ENCODE assay signal across 1 cellular context in the genomic region with DNA sequence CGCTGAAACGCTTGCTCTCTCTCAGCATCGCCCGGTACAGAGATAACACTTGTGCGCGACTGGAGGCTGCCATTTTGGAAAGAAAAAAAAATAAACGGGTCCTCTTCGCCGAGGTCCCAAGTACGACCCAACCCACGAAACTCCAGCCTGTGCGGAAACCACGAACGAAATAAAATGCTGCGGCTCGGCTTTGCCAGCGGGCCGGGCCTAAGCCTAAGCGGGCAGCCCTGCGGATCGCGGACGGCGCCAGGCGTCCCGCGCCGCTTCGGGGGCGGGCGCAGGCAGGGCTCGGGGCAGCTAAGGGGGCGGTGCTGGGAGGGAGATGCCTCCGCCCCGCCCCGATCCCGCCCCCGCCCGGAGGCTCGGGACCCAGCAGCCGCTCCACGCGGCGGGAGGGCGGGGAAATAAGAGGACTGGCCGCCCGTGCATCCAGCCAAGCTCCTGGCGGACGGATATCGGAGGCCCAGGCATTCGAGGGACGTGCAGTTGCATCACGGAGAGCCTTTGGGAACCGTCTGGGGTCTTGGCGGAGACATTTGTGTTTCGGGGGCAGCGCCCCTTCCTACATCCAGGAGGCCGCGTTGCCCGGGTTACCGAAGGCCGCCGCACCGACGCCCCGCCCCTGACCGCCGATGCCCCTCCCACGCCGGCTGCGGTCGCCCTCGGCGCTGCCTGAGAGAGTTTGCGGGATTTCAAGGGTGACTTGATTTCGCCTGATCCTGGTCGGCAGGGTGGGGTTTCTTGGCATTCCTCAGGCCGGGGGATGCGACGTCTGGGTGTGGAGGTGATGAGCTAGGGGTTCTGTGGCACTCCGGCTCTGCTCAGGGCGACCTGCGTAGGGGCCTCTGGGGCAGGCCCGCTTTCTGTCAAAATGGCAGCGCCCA.
TF ChIP-seq lines count a peak whose summit lies in the region.

A gene (plus strand): TSS at position 853 of the 884 bp plus-strand sequence.
A gene (minus strand): TSS at position 290 of the 884 bp plus-strand sequence. CDS start 217 bp downstream, at position 73.

TF ChIP-seq in HepG2, 621 proteins besides CTCF, POLR2A, EP300 and RAD21 (continued from another document and continues in another):
- TF ChIP-seq, protein P1, sequence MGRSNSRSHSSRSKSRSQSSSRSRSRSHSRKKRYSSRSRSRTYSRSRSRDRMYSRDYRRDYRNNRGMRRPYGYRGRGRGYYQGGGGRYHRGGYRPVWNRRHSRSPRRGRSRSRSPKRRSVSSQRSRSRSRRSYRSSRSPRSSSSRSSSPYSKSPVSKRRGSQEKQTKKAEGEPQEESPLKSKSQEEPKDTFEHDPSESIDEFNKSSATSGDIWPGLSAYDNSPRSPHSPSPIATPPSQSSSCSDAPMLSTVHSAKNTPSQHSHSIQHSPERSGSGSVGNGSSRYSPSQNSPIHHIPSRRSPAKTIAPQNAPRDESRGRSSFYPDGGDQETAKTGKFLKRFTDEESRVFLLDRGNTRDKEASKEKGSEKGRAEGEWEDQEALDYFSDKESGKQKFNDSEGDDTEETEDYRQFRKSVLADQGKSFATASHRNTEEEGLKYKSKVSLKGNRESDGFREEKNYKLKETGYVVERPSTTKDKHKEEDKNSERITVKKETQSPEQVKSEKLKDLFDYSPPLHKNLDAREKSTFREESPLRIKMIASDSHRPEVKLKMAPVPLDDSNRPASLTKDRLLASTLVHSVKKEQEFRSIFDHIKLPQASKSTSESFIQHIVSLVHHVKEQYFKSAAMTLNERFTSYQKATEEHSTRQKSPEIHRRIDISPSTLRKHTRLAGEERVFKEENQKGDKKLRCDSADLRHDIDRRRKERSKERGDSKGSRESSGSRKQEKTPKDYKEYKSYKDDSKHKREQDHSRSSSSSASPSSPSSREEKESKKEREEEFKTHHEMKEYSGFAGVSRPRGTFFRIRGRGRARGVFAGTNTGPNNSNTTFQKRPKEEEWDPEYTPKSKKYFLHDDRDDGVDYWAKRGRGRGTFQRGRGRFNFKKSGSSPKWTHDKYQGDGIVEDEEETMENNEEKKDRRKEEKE (IDR thresholded peaks at IDR 0.05): no peak
- no peak for TF ChIP-seq ZZZ3 (CRISPR knock-in tag; IDR thresholded peaks at IDR 0.05; ENCODE audit: borderline replicate concordance)
- no peak; the same call in 1 of the 2 replicates for TF ChIP-seq GLI4 (CRISPR knock-in tag; IDR thresholded peaks at IDR 0.05; ENCODE audit: borderline replicate concordance)
- peak; percentile 17 for TF ChIP-seq ZNF781 (CRISPR knock-in tag; IDR thresholded peaks at IDR 0.05; ENCODE audit: borderline replicate concordance, not compliant biosample characterization)
- TF ChIP-seq PRPF4 (IDR thresholded peaks at IDR 0.05; ENCODE audit: low read depth, low read length, poor library complexity, severe bottlenecking): no peak
- TF ChIP-seq KDM5A (IDR thresholded peaks at IDR 0.05; ENCODE audit: borderline replicate concordance, low read length): no peak; the same call in 1 of the 2 replicates
- no peak for TF ChIP-seq ZFP1 (CRISPR knock-in tag; IDR thresholded peaks at IDR 0.05)
- peak; percentile 90 for TF ChIP-seq SP4 (CRISPR knock-in tag; IDR thresholded peaks at IDR 0.05)
- TF ChIP-seq, protein P2, sequence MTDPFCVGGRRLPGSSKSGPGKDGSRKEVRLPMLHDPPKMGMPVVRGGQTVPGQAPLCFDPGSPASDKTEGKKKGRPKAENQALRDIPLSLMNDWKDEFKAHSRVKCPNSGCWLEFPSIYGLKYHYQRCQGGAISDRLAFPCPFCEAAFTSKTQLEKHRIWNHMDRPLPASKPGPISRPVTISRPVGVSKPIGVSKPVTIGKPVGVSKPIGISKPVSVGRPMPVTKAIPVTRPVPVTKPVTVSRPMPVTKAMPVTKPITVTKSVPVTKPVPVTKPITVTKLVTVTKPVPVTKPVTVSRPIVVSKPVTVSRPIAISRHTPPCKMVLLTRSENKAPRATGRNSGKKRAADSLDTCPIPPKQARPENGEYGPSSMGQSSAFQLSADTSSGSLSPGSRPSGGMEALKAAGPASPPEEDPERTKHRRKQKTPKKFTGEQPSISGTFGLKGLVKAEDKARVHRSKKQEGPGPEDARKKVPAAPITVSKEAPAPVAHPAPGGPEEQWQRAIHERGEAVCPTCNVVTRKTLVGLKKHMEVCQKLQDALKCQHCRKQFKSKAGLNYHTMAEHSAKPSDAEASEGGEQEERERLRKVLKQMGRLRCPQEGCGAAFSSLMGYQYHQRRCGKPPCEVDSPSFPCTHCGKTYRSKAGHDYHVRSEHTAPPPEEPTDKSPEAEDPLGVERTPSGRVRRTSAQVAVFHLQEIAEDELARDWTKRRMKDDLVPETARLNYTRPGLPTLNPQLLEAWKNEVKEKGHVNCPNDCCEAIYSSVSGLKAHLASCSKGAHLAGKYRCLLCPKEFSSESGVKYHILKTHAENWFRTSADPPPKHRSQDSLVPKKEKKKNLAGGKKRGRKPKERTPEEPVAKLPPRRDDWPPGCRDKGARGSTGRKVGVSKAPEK (CRISPR knock-in tag; IDR thresholded peaks at IDR 0.05; ENCODE audit: borderline replicate concordance): no peak
- TF ChIP-seq TAF1 (CRISPR knock-in tag; IDR thresholded peaks at IDR 0.05): peak; percentile 62; the same call in 1 of the 2 replicates
- no peak for TF ChIP-seq IKZF1 (IDR thresholded peaks at IDR 0.05)
- TF ChIP-seq NCOA5 (CRISPR knock-in tag; IDR thresholded peaks at IDR 0.05): no peak
- TF ChIP-seq ISL2 (CRISPR knock-in tag; IDR thresholded peaks at IDR 0.05): peak; percentile 59; the same call in 1 of the 2 replicates
- no peak for TF ChIP-seq NR2F6 (IDR thresholded peaks at IDR 0.05)
- no peak for TF ChIP-seq NR2F6 (CRISPR knock-in tag; IDR thresholded peaks at IDR 0.05)
- TF ChIP-seq, protein P3, sequence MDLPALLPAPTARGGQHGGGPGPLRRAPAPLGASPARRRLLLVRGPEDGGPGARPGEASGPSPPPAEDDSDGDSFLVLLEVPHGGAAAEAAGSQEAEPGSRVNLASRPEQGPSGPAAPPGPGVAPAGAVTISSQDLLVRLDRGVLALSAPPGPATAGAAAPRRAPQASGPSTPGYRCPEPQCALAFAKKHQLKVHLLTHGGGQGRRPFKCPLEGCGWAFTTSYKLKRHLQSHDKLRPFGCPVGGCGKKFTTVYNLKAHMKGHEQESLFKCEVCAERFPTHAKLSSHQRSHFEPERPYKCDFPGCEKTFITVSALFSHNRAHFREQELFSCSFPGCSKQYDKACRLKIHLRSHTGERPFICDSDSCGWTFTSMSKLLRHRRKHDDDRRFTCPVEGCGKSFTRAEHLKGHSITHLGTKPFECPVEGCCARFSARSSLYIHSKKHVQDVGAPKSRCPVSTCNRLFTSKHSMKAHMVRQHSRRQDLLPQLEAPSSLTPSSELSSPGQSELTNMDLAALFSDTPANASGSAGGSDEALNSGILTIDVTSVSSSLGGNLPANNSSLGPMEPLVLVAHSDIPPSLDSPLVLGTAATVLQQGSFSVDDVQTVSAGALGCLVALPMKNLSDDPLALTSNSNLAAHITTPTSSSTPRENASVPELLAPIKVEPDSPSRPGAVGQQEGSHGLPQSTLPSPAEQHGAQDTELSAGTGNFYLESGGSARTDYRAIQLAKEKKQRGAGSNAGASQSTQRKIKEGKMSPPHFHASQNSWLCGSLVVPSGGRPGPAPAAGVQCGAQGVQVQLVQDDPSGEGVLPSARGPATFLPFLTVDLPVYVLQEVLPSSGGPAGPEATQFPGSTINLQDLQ (CRISPR knock-in tag; IDR thresholded peaks at IDR 0.05): no peak
- TF ChIP-seq, protein P4, sequence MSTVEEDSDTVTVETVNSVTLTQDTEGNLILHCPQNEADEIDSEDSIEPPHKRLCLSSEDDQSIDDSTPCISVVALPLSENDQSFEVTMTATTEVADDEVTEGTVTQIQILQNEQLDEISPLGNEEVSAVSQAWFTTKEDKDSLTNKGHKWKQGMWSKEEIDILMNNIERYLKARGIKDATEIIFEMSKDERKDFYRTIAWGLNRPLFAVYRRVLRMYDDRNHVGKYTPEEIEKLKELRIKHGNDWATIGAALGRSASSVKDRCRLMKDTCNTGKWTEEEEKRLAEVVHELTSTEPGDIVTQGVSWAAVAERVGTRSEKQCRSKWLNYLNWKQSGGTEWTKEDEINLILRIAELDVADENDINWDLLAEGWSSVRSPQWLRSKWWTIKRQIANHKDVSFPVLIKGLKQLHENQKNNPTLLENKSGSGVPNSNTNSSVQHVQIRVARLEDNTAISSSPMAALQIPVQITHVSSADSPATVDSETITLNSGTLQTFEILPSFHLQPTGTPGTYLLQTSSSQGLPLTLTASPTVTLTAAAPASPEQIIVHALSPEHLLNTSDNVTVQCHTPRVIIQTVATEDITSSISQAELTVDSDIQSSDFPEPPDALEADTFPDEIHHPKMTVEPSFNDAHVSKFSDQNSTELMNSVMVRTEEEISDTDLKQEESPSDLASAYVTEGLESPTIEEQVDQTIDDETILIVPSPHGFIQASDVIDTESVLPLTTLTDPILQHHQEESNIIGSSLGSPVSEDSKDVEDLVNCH (CRISPR knock-in tag; IDR thresholded peaks at IDR 0.05): no peak
- no peak; the same call in 1 of the 2 replicates for TF ChIP-seq RELA (CRISPR knock-in tag; IDR thresholded peaks at IDR 0.05)
- TF ChIP-seq ATM (IDR thresholded peaks at IDR 0.05; ENCODE audit: borderline replicate concordance): no peak
- no peak for TF ChIP-seq ZNF224 (CRISPR knock-in tag; IDR thresholded peaks at IDR 0.05)
- TF ChIP-seq DMAP1 (CRISPR knock-in tag; IDR thresholded peaks at IDR 0.05): peak; percentile 83
- peak; percentile 62; the same call in 1 of the 2 replicates for TF ChIP-seq ZNF747 (CRISPR knock-in tag; IDR thresholded peaks at IDR 0.05; ENCODE audit: borderline replicate concordance)
- 0 out of 2 replicates have a peak, but pooled peaks have one; percentile 43 for TF ChIP-seq ZNF468 (CRISPR knock-in tag; IDR thresholded peaks at IDR 0.05)
- TF ChIP-seq ZNF839 (CRISPR knock-in tag; IDR thresholded peaks at IDR 0.05; ENCODE audit: borderline replicate concordance): no peak; the same call in 1 of the 2 replicates
- peak; percentile 58; the same call in 1 of the 2 replicates for TF ChIP-seq SMAD1 (CRISPR knock-in tag; IDR thresholded peaks at IDR 0.05; ENCODE audit: borderline replicate concordance, low read depth)
- TF ChIP-seq, protein P5, sequence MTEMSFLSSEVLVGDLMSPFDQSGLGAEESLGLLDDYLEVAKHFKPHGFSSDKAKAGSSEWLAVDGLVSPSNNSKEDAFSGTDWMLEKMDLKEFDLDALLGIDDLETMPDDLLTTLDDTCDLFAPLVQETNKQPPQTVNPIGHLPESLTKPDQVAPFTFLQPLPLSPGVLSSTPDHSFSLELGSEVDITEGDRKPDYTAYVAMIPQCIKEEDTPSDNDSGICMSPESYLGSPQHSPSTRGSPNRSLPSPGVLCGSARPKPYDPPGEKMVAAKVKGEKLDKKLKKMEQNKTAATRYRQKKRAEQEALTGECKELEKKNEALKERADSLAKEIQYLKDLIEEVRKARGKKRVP (CRISPR knock-in tag; IDR thresholded peaks at IDR 0.05): peak in 1 of 2 experiments; percentile 25; a peak in 1 of 4 replicates
- 0 out of 2 replicates have a peak, but pooled peaks have one; percentile 67 for TF ChIP-seq ZNF160 (CRISPR knock-in tag; IDR thresholded peaks at IDR 0.05)
- TF ChIP-seq, protein P6, sequence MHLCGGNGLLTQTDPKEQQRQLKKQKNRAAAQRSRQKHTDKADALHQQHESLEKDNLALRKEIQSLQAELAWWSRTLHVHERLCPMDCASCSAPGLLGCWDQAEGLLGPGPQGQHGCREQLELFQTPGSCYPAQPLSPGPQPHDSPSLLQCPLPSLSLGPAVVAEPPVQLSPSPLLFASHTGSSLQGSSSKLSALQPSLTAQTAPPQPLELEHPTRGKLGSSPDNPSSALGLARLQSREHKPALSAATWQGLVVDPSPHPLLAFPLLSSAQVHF (CRISPR knock-in tag; IDR thresholded peaks at IDR 0.05): no peak
- TF ChIP-seq FLYWCH1 (CRISPR knock-in tag; IDR thresholded peaks at IDR 0.05): no peak
- TF ChIP-seq, protein P7, sequence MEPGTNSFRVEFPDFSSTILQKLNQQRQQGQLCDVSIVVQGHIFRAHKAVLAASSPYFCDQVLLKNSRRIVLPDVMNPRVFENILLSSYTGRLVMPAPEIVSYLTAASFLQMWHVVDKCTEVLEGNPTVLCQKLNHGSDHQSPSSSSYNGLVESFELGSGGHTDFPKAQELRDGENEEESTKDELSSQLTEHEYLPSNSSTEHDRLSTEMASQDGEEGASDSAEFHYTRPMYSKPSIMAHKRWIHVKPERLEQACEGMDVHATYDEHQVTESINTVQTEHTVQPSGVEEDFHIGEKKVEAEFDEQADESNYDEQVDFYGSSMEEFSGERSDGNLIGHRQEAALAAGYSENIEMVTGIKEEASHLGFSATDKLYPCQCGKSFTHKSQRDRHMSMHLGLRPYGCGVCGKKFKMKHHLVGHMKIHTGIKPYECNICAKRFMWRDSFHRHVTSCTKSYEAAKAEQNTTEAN (CRISPR knock-in tag; conservative IDR thresholded peaks at IDR 0.05): peak; percentile 28
- TF ChIP-seq ZSCAN9 (CRISPR knock-in tag; IDR thresholded peaks at IDR 0.05; ENCODE audit: borderline replicate concordance): no peak
- TF ChIP-seq PTBP1 (IDR thresholded peaks at IDR 0.05; ENCODE audit: low read depth, low read length, poor library complexity, severe bottlenecking): peak; percentile 46
- no peak for TF ChIP-seq AKAP8 (CRISPR knock-in tag; IDR thresholded peaks at IDR 0.05)
- no peak; the same call in 1 of the 2 replicates for TF ChIP-seq ZNF83 (CRISPR knock-in tag; IDR thresholded peaks at IDR 0.05; ENCODE audit: borderline replicate concordance)
- no peak for TF ChIP-seq MATR3 (CRISPR knock-in tag; IDR thresholded peaks at IDR 0.05)
- TF ChIP-seq MTA1 (CRISPR knock-in tag; IDR thresholded peaks at IDR 0.05; ENCODE audit: borderline replicate concordance): no peak; the same call in 1 of the 2 replicates
- TF ChIP-seq, protein P8, sequence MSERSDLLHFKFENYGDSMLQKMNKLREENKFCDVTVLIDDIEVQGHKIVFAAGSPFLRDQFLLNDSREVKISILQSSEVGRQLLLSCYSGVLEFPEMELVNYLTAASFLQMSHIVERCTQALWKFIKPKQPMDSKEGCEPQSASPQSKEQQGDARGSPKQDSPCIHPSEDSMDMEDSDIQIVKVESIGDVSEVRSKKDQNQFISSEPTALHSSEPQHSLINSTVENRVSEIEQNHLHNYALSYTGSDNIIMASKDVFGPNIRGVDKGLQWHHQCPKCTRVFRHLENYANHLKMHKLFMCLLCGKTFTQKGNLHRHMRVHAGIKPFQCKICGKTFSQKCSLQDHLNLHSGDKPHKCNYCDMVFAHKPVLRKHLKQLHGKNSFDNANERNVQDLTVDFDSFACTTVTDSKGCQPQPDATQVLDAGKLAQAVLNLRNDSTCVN (CRISPR knock-in tag; IDR thresholded peaks at IDR 0.05; ENCODE audit: borderline replicate concordance): no peak
- TF ChIP-seq, protein P9, sequence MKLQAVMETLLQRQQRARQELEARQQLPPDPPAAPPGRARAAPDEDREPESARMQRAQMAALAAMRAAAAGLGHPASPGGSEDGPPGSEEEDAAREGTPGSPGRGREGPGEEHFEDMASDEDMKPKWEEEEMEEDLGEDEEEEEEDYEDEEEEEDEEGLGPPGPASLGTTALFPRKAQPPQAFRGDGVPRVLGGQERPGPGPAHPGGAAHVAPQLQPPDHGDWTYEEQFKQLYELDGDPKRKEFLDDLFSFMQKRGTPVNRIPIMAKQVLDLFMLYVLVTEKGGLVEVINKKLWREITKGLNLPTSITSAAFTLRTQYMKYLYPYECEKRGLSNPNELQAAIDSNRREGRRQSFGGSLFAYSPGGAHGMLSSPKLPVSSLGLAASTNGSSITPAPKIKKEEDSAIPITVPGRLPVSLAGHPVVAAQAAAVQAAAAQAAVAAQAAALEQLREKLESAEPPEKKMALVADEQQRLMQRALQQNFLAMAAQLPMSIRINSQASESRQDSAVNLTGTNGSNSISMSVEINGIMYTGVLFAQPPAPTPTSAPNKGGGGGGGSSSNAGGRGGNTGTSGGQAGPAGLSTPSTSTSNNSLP (IDR thresholded peaks at IDR 0.05; ENCODE audit: low read depth, low read length): peak; percentile 47
- peak; percentile 78 for TF ChIP-seq SALL1 (CRISPR knock-in tag; IDR thresholded peaks at IDR 0.05)
- TF ChIP-seq NFE2L1 (CRISPR knock-in tag; IDR thresholded peaks at IDR 0.05; ENCODE audit: borderline replicate concordance): no peak
- peak; percentile 17; the same call in 1 of the 2 replicates for TF ChIP-seq ZNF607 (CRISPR knock-in tag; IDR thresholded peaks at IDR 0.05; ENCODE audit: borderline replicate concordance)
- TF ChIP-seq ZNF777 (CRISPR knock-in tag; IDR thresholded peaks at IDR 0.05): peak; percentile 73
